Comparison of ENCODE assay signal across 20 cellular contexts in the genomic region with DNA sequence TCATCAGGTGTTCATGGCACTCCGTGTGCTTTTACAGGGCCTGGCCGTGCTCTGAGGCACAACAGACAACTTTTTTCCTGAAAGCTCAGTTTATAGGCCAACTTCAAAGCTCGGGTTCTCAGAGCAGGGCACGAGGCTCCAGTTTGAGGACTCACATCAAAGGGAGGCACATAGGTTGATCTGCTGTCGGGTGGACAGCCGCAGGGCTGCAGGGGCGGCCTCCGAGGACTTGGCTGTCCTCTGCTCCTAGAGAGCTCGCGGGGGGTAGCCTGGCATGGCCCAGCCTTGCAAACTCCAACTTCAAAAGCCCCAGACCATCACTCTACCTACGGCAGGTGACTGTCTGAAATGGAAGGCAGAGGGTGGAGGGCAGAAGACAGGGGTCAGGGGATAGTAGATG. TPM values are rescaled to one million over a fixed set of nuclear protein-coding genes. Genes with fewer than 3 reads are reported as not detected.
A peak's percentile ranks its signal among the peaks of the same experiment; 100 is the strongest.
DNase-seq lines count a peak whose midpoint lies in the region; ATAC-seq, FAIRE-seq and TF ChIP-seq lines count a peak whose summit lies in the region.
"Had no signal": no experiment of that assay in that cellular context is flagged by ENCODE, and none has a peak within 500 bp of the region (broad histone marks: within the 10 kb centered on the region; RNA-seq: fewer than 3 reads in every experiment).

No MANE protein-coding gene starts in this region.

- H2AFZ ChIP-seq in HepG2 (ENCODE audit: low read length) = no peak overlapping the region

- no peak for TF ChIP-seq CTCF in HepG2 (CRISPR knock-in tag; IDR thresholded peaks at IDR 0.05)
- TF ChIP-seq CTCF in right lobe of liver (IDR thresholded peaks at IDR 0.05) = no peak
- TF ChIP-seq CTCF in osteocyte (IDR thresholded peaks at IDR 0.05) = no peak

- POLR2A ChIA-PET in HepG2 (lab: Yijun Ruan, JAX) = no interaction called here

- no peaks in the 10 kb centered on the region for H3K36me3 ChIP-seq in HepG2 (replicated peaks in 1 of 2; ENCODE audit: control insufficient read depth in 1 of 2, insufficient read depth in 2 of 2, low read length in 2 of 2)
- H3K36me3 ChIP-seq in right lobe of liver = no peaks in the 10 kb centered on the region
- H3K36me3 ChIP-seq: BE2C, HAP-1 had no signal

- in situ Hi-C loops in HepG2 (cut with HindIII; ENCODE audit: extremely low pct_ligation_motif_present, low pct_unique_long_range_greater_than_20kb) = no loop called here

- H3K4me1 ChIP-seq in HepG2 (ENCODE audit: insufficient read depth, low read length) (peaks cover 28% of the 10 kb centered on the region), right lobe of liver (peaks cover 0 to 13% (median 4%) of the 10 kb centered on the region in 4 donors)
- H3K4me1 ChIP-seq: BE2C, Caco-2, HAP-1 had no signal

- H3K4me3 Mint-ChIP-seq in osteocyte (ENCODE audit: unreplicated experiment) = no peak overlapping the region
- H3K4me3 Mint-ChIP-seq: CD4-positive, CD25-positive, alpha-beta regulatory T cell; CD8-positive, alpha-beta memory T cell had no signal

- no peaks in the 10 kb centered on the region for H3K9me3 Mint-ChIP-seq in osteocyte (ENCODE audit: unreplicated experiment)
- H3K9me3 Mint-ChIP-seq: CD8-positive, alpha-beta memory T cell had no signal

- WGBS in HepG2 (ENCODE audit: low lambda C conversion rate) = 58% methylated on average over 3 of the region's 11 CpGs
- WGBS in right lobe of liver (ENCODE audit: insufficient coverage, low coverage, low lambda C conversion rate, missing lambda C conversion rate) = 100% methylated on average over 2 of the region's 11 CpGs

- no peaks in the 10 kb centered on the region for H3K4me1 Mint-ChIP-seq in osteocyte (ENCODE audit: unreplicated experiment)
- H3K4me1 Mint-ChIP-seq: CD4-positive, CD25-positive, alpha-beta regulatory T cell; CD8-positive, alpha-beta memory T cell had no signal

- no peak for FAIRE-seq in HepG2 (lab: Jason Lieb, UNC)
- FAIRE-seq: A204.1, D721Med, GM12878, H1 had no signal

- H3K9me3 ChIP-seq in HepG2 (ENCODE audit: low read length) = no peaks in the 10 kb centered on the region
- H3K9me3 ChIP-seq in right lobe of liver = no peaks in the 10 kb centered on the region
- H3K9me3 ChIP-seq: BE2C, Caco-2, HAP-1 had no signal

- DNase-seq in HepG2 (ENCODE audit: low spot score) (no peak), right lobe of liver (no peak), iPS-NIHi7 (ENCODE audit: extremely low spot score) (peak; percentile 6), osteocyte (ENCODE audit: extremely low spot score, unreplicated experiment) (peak; percentile 77), hepatic stellate cell (ENCODE audit: low spot score) (no peak), NCI-H2171 (lab: John Stamatoyannopoulos, UW) (no peak)
- DNase-seq: ACHN; BE2C; C1 segment of cervical spinal cord; Caco-2; CD4-positive, CD25-positive, alpha-beta regulatory T cell; CD8-positive, alpha-beta memory T cell; DMS79; GDM1 had no signal

- ATAC-seq in HepG2 (peak; percentile 45), right lobe of liver (no peak), HG03342 (IDR thresholded peaks at IDR 0.05; ENCODE audit: unreplicated experiment) (no peak)
- ATAC-seq: GM12878 had no signal

- TF ChIP-seq EP300 in HepG2 (IDR thresholded peaks at IDR 0.05; ENCODE audit: low read depth in 2 of 2, low read length in 2 of 2) = no peak
- no peak for TF ChIP-seq EP300 in HepG2 (CRISPR knock-in tag; IDR thresholded peaks at IDR 0.05; ENCODE audit: borderline replicate concordance)

- H3K4me2 ChIP-seq in HepG2 (ENCODE audit: low read depth, low read length) = peak overlapping the region; percentile 1; the same call in 1 of the 2 replicates

- no peaks in the 10 kb centered on the region for H3K79me2 ChIP-seq in HepG2 (ENCODE audit: insufficient read depth, low read length)

- no TSS peak for BruUV-seq in HepG2 (replicated peaks; lab: Mats Ljungman, UMichigan)

- CTCF ChIA-PET in HepG2 (lab: Yijun Ruan, JAX; ENCODE audit: low intra/inter-chr PET ratio, low total read pairs) = no interaction called here

- no peak for TF ChIP-seq RAD21 in HepG2 (CRISPR knock-in tag; IDR thresholded peaks at IDR 0.05)

- intact Hi-C loops in HepG2 (cut with micrococcal nuclease; ENCODE audit: unreplicated experiment) (no loop called here), right lobe of liver (cut with DNase I) (no loop called here)

- no peak overlapping the region for H3K4me3 ChIP-seq in HepG2 (replicated peaks in 1 of 3; ENCODE audit: insufficient read depth in 1 of 3, low read depth in 2 of 3, low read length in 3 of 3)
- H3K4me3 ChIP-seq in right lobe of liver = no peak overlapping the region
- H3K4me3 ChIP-seq: GM12878, HAP-1 had no signal

- H3K9ac ChIP-seq in HepG2 (ENCODE audit: insufficient read depth, low read depth, low read length) = no peak overlapping the region

- no peak overlapping the region for H3K27ac Mint-ChIP-seq in osteocyte (ENCODE audit: unreplicated experiment)

- no peaks in the 10 kb centered on the region for H3K27me3 Mint-ChIP-seq in osteocyte (ENCODE audit: unreplicated experiment)

- H3K27ac ChIP-seq in HepG2 (ENCODE audit: extremely low read length, insufficient read depth, low read length) (no peak overlapping the region), right lobe of liver (no peak overlapping the region)

- TF ChIP-seq POLR2A in HepG2 (IDR thresholded peaks at IDR 0.05; ENCODE audit: insufficient read depth in 1 of 2, low read depth in 2 of 2, low read length in 2 of 2) = no peak
- no peak for TF ChIP-seq POLR2A in right lobe of liver (IDR thresholded peaks at IDR 0.05)

- H4K20me1 ChIP-seq in HepG2 (ENCODE audit: insufficient read depth, low read length) = no peaks in the 10 kb centered on the region

- H3K27me3 ChIP-seq in HepG2 (ENCODE audit: control insufficient read depth in 1 of 2, insufficient read depth in 2 of 2, low read length in 2 of 2) = no peaks in the 10 kb centered on the region
- no peaks in the 10 kb centered on the region for H3K27me3 ChIP-seq in right lobe of liver
- H3K27me3 ChIP-seq: BE2C had no signal

- no peaks in the 10 kb centered on the region for H3K36me3 Mint-ChIP-seq in osteocyte (ENCODE audit: unreplicated experiment)
- H3K36me3 Mint-ChIP-seq: CD4-positive, CD25-positive, alpha-beta regulatory T cell; CD8-positive, alpha-beta memory T cell had no signal

TF ChIP-seq in HepG2, 621 proteins besides CTCF, POLR2A, EP300 and RAD21 (continues in another document):
- TF ChIP-seq, protein P1, sequence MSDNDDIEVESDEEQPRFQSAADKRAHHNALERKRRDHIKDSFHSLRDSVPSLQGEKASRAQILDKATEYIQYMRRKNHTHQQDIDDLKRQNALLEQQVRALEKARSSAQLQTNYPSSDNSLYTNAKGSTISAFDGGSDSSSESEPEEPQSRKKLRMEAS (IDR thresholded peaks at IDR 0.05) = peak; percentile 78
- TF ChIP-seq RARA (CRISPR knock-in tag; IDR thresholded peaks at IDR 0.05) (peak; percentile 67; the same call in 1 of the 2 replicates), ZBTB8A (CRISPR knock-in tag; IDR thresholded peaks at IDR 0.05; ENCODE audit: borderline replicate concordance, low read depth) (no peak), ZNF263 (CRISPR knock-in tag; IDR thresholded peaks at IDR 0.05) (0 out of 2 replicates have a peak, but pooled peaks have one; percentile 12), BCL6 (CRISPR knock-in tag; IDR thresholded peaks at IDR 0.05) (peak; percentile 91), ZBTB10 (CRISPR knock-in tag; IDR thresholded peaks at IDR 0.05; ENCODE audit: borderline replicate concordance) (no peak), ZFX (CRISPR knock-in tag; IDR thresholded peaks at IDR 0.05; ENCODE audit: low read depth) (peak; percentile 17; the same call in 1 of the 2 replicates)

RNA-seq across cellular contexts. Expression of gene C11orf58, which starts 31.6 kb away (rescaled TPM):
- total RNA-seq in HepG2 (2016; rRNA removed; fragmentation: Illumina TruSeq; extraction: Trizol) (167 and 271 TPM in 2 replicates), right lobe of liver (10 to 100 TPM; 50.3 to 79.1 (median 56.9) TPM), osteocyte (143 and 150 TPM in 2 replicates)
- total RNA-seq in HepG2 (2016; cell fraction: cytosol; rRNA removed; fragmentation: Illumina TruSeq; extraction: Trizol; ENCODE audit: low read depth) = 28.7 and 31.1 TPM in 2 replicates
- total RNA-seq in HepG2 (2016; cell fraction: insoluble cytoplasmic fraction; rRNA removed; fragmentation: Illumina TruSeq; extraction: Trizol) = 172 and 267 TPM in 2 replicates
- 54.6 and 66.3 TPM in 2 replicates for total RNA-seq in HepG2 (2016; cell fraction: membrane; rRNA removed; fragmentation: Illumina TruSeq; extraction: Trizol)
- 102 and 105 TPM in 2 replicates for total RNA-seq in HepG2 (2016; cell fraction: nucleus; rRNA removed; fragmentation: Illumina TruSeq; extraction: Trizol)
- polyA plus RNA-seq in HepG2 (2011; rRNA removed) = 65.8 and 83.8 TPM in 2 replicates
- polyA plus RNA-seq in HepG2 (2011; cell fraction: cytosol; rRNA removed) = 48.8 and 63.9 TPM in 2 replicates
- 32.9 and 41.1 TPM in 2 replicates for polyA plus RNA-seq in HepG2 (2011; cell fraction: nucleus; rRNA removed)
- polyA plus RNA-seq in HepG2 (2012) = 122 and 187 TPM in 2 replicates
- 28.9 and 36.4 TPM in 2 replicates for polyA plus RNA-seq in HepG2 (2016; cell fraction: cytosol; fragmentation: Illumina TruSeq; extraction: Trizol; ENCODE audit: low read depth)
- polyA plus RNA-seq in HepG2 (2016; cell fraction: insoluble cytoplasmic fraction; fragmentation: Illumina TruSeq; extraction: Trizol; ENCODE audit: low read depth) = 352 and 397 TPM in 2 replicates
- 50.7 and 60.3 TPM in 2 replicates for polyA plus RNA-seq in HepG2 (2016; cell fraction: membrane; fragmentation: Illumina TruSeq; extraction: Trizol; ENCODE audit: low read depth)
- polyA plus RNA-seq in HepG2 (2016; cell fraction: nucleus; fragmentation: Illumina TruSeq; extraction: Trizol; ENCODE audit: insufficient read depth, low read depth) = 149 and 156 TPM in 2 replicates
- polyA minus RNA-seq in HepG2 (2011; rRNA and poly(A)+ RNA removed; ENCODE audit: low replicate concordance) = 55.1 and 86.4 TPM in 2 replicates
- polyA minus RNA-seq in HepG2 (2011; cell fraction: cytosol; rRNA and poly(A)+ RNA removed) = 84.8 and 85.0 TPM in 2 replicates
- polyA minus RNA-seq in HepG2 (2011; cell fraction: nucleus; rRNA and poly(A)+ RNA removed) = 86.7 and 87.2 TPM in 2 replicates

Comparison
In these comparisons a context has a peak if more than half of its experiments do, and no peak if none do; other contexts are left out.
1. DNase-seq: peak in iPS-NIHi7 (single experiment) and osteocyte (single experiment); none in HepG2 (single experiment), right lobe of liver (0 of 3), hepatic stellate cell (single experiment) and NCI-H2171 (single experiment).